ENCODE assay signal across 11 cellular contexts in genomic region chr5:94021246-94021645, GRCh38.
DNase-seq lines count a peak whose midpoint lies in the region; ATAC-seq lines count a peak whose summit lies in the region.
"Had no signal": no experiment of that assay in that cellular context is flagged by ENCODE, and none has a peak within 500 bp of the region (broad histone marks: within the 10 kb centered on the region; RNA-seq: fewer than 3 reads in every experiment).

No MANE protein-coding gene starts in this region.

- ATAC-seq in GM18511 (IDR thresholded peaks at IDR 0.05; ENCODE audit: unreplicated experiment) (no peak), HG02884 (IDR thresholded peaks at IDR 0.05; ENCODE audit: unreplicated experiment) (no peak)
- ATAC-seq: stimulated activated memory B cell treated with anti-CD40 and anti-IgM and Interleukin-4, amounts not matched to agents 10 μg/mL and 1 μg/mL and 100 μg/mL, for 72 hours had no signal

- H3K27me3 ChIP-seq in MG63: no peaks in the 10 kb centered on the region
- H3K27me3 ChIP-seq: sigmoid colon had no signal

- peaks cover 42% of the 10 kb centered on the region for H3K36me3 ChIP-seq in MG63

- no peak overlapping the region for H3K27ac Mint-ChIP-seq in activated T-cell treated with anti-CD3 and anti-CD28 coated beads, Interleukin-2, amount 50 U/mL, for 24 hours
- H3K27ac Mint-ChIP-seq: stimulated activated memory B cell treated with anti-CD40 and anti-IgM and Interleukin-4, amounts not matched to agents 10 μg/mL and 1 μg/mL and 100 μg/mL, for 72 hours had no signal

- H3K9me3 ChIP-seq in MG63: peaks cover 31% of the 10 kb centered on the region

- no peak overlapping the region for H3K4me3 Mint-ChIP-seq in activated T-cell treated with anti-CD3 and anti-CD28 coated beads, Interleukin-2, amount 50 U/mL, for 24 hours
- H3K4me3 Mint-ChIP-seq: stimulated activated memory B cell treated with anti-CD40 and anti-IgM and Interleukin-4, amounts not matched to agents 10 μg/mL and 1 μg/mL and 100 μg/mL, for 72 hours had no signal

- H3K9me3 Mint-ChIP-seq in activated T-cell treated with anti-CD3 and anti-CD28 coated beads, Interleukin-2, amount 50 U/mL, for 24 hours: peaks cover 39% of the 10 kb centered on the region

- peaks cover 97% of the 10 kb centered on the region for H3K36me3 Mint-ChIP-seq in activated T-cell treated with anti-CD3 and anti-CD28 coated beads, Interleukin-2, amount 50 U/mL, for 24 hours (ENCODE audit: low read depth)

- no peaks in the 10 kb centered on the region for H3K27me3 Mint-ChIP-seq in activated T-cell treated with anti-CD3 and anti-CD28 coated beads, Interleukin-2, amount 50 U/mL, for 24 hours
- H3K27me3 Mint-ChIP-seq: stimulated activated memory B cell treated with anti-CD40 and anti-IgM and Interleukin-4, amounts not matched to agents 10 μg/mL and 1 μg/mL and 100 μg/mL, for 72 hours had no signal

- no peaks in the 10 kb centered on the region for H3K4me1 Mint-ChIP-seq in activated T-cell treated with anti-CD3 and anti-CD28 coated beads, Interleukin-2, amount 50 U/mL, for 24 hours (ENCODE audit: low read depth)

- peak; percentile 41 for DNase-seq in Daoy (ENCODE audit: low read depth)
- peak; percentile 18 for DNase-seq in MG63
- DNase-seq in cerebellum (ENCODE audit: low spot score): peak; percentile 12
- peak; percentile 72 for DNase-seq in myocyte (ENCODE audit: low read depth)
- DNase-seq in activated T-cell treated with anti-CD3 and anti-CD28 coated beads, Interleukin-2, amount 50 U/mL, for 24 hours: no peak
- DNase-seq: activated CD8-positive, alpha-beta memory T cell treated with anti-CD3 and anti-CD28 coated beads for 24 hours; cerebellar nuclear complex; sigmoid colon had no signal

- H3K4me3 ChIP-seq in MG63: no peak overlapping the region
- H3K4me3 ChIP-seq: sigmoid colon had no signal
